In genomic region chr3:27590437-27591320, GRCh38 we compare ENCODE assay signal across 8 cellular contexts.
A peak's percentile ranks its signal among the peaks of the same experiment; 100 is the strongest.
DNase-seq lines count a peak whose midpoint lies in the region; ATAC-seq and TF ChIP-seq lines count a peak whose summit lies in the region.

No MANE protein-coding gene starts in this region.

- DNase-seq in HS-5 (ENCODE audit: low read depth) (peak; percentile 55), T-helper 17 cell (no peak), fibroblast of the aortic adventitia (ENCODE audit: low read depth) (peak; percentile 79), sigmoid colon (no peak), NCI-H1436 treated with DMSO at 0.1 percent for 48 hours (lab: John Stamatoyannopoulos, UW) (no peak), inferior parietal cortex (ENCODE audit: extremely low spot score) (no peak)

- 28 to 54% methylated on average over 5 of the region's 5 CpGs for WGBS in sigmoid colon, 2 donors

- no peak for TF ChIP-seq EP300 in sigmoid colon (IDR thresholded peaks at IDR 0.05)

- peaks cover 0 to 39% (median 36%) of the 10 kb centered on the region in 4 donors for H3K4me1 ChIP-seq in sigmoid colon

- ATAC-seq in T-helper 17 cell (peak; percentile 39), HG03469 (IDR thresholded peaks at IDR 0.05; ENCODE audit: unreplicated experiment) (no peak), GM21515 (IDR thresholded peaks at IDR 0.05; ENCODE audit: unreplicated experiment) (no peak)

- H3K9me3 ChIP-seq in T-helper 17 cell (ENCODE audit: control insufficient read depth, low read length, poor library complexity, severe bottlenecking) (no peaks in the 10 kb centered on the region), sigmoid colon (no peaks in the 10 kb centered on the region)

- intact Hi-C loops in sigmoid colon (cut with DNase I) = loop anchor here (5.0 kb wide), 1 partner anchor 42 kb away; no protein-coding TSS in a partner anchor

- TF ChIP-seq CTCF in fibroblast of the aortic adventitia (IDR thresholded peaks at IDR 0.05; ENCODE audit: insufficient read depth, low read length) = no peak
- TF ChIP-seq CTCF in sigmoid colon (IDR thresholded peaks at IDR 0.05) = no peak

- H3K4me1 Mint-ChIP-seq in T-helper 17 cell = peaks cover 24% of the 10 kb centered on the region

- peak overlapping the region; percentile 66 to 70 (median 70) for H3K27ac ChIP-seq in sigmoid colon

- peak overlapping the region; percentile 9 for H3K27ac Mint-ChIP-seq in T-helper 17 cell

- no peaks in the 10 kb centered on the region for H3K27me3 ChIP-seq in sigmoid colon

- H3K36me3 ChIP-seq in sigmoid colon = no peaks in the 10 kb centered on the region

- H3K4me3 Mint-ChIP-seq in T-helper 17 cell = peak overlapping the region; percentile 55

- TF ChIP-seq POLR2A in sigmoid colon (IDR thresholded peaks at IDR 0.05) = no peak

- no peaks in the 10 kb centered on the region for H3K27me3 Mint-ChIP-seq in T-helper 17 cell

- H3K36me3 Mint-ChIP-seq in T-helper 17 cell (ENCODE audit: low read depth) = no peaks in the 10 kb centered on the region

- no peak overlapping the region for H3K4me3 ChIP-seq in fibroblast of the aortic adventitia (ENCODE audit: low read depth, low read length)
- H3K4me3 ChIP-seq in sigmoid colon = no peak overlapping the region

Comparison
In these comparisons a context has a peak if more than half of its experiments do, and no peak if none do; other contexts are left out.
1. DNase-seq: peak in HS-5 (single experiment) and fibroblast of the aortic adventitia (single experiment); none in T-helper 17 cell (0 of 3), sigmoid colon (single experiment), NCI-H1436 treated with DMSO at 0.1 percent for 48 hours (single experiment) and inferior parietal cortex (single experiment).